ENCODE assay signal across 22 cellular contexts in genomic region chr13:38602261-38602660, GRCh38.
A peak's percentile ranks its signal among the peaks of the same experiment; 100 is the strongest.
DNase-seq lines count a peak whose midpoint lies in the region; ATAC-seq, FAIRE-seq and TF ChIP-seq lines count a peak whose summit lies in the region.
"Had no signal": no experiment of that assay in that cellular context is flagged by ENCODE, and none has a peak within 500 bp of the region (broad histone marks: within the 10 kb centered on the region; RNA-seq: fewer than 3 reads in every experiment).

No MANE protein-coding gene starts in this region.

- H3K27me3 ChIP-seq in RWPE2 (ENCODE audit: insufficient read depth, poor library complexity, severe bottlenecking) (no peaks in the 10 kb centered on the region), H1 (replicated peaks in 1 of 4; ENCODE audit: control insufficient read depth in 3 of 4, extremely low read depth in 1 of 4, insufficient read depth in 3 of 4, low read length in 3 of 4) (peaks cover 0 to 2% (median 0%) of the 10 kb centered on the region in 4 experiments; a peak in 1 of 7 replicates)
- H3K27me3 ChIP-seq: transverse colon had no signal

- H3K27ac Mint-ChIP-seq in nephron progenitor cell (peak overlapping the region; percentile 92), osteocyte (ENCODE audit: unreplicated experiment) (no peak overlapping the region)
- H3K27ac Mint-ChIP-seq: activated CD4-positive, alpha-beta memory T cell treated with anti-CD3 and anti-CD28 coated beads for 36 hours; CD4-positive, alpha-beta T cell; stimulated activated naive CD8-positive, alpha-beta T cell treated with anti-CD3 and anti-CD28 coated beads, Interleukin-15, amount 100 ng/mL, for 72 hours had no signal

- no peaks in the 10 kb centered on the region for H3K9me3 ChIP-seq in RWPE2 (ENCODE audit: severe bottlenecking)
- no peaks in the 10 kb centered on the region for H3K9me3 ChIP-seq in H1 (ENCODE audit: insufficient read depth in 2 of 2, low read depth in 1 of 2, low read length in 1 of 2)
- H3K9me3 ChIP-seq: transverse colon had no signal

- no peak overlapping the region for H3K27ac ChIP-seq in RWPE2 (ENCODE audit: poor library complexity, severe bottlenecking)
- H3K27ac ChIP-seq in H1 (ENCODE audit: low read depth, low read length) = no peak overlapping the region
- H3K27ac ChIP-seq: transverse colon had no signal

- 0 out of 2 replicates have a peak overlapping the region, but pooled peaks have one; percentile 14 for H2AFZ ChIP-seq in H1 (ENCODE audit: low read length)

- ATAC-seq in RWPE2 (ENCODE audit: low read depth) = peak; percentile 50; the same call in 2 of the 3 replicates
- ATAC-seq: left lobe of liver; stimulated activated naive CD8-positive, alpha-beta T cell treated with anti-CD3 and anti-CD28 coated beads, Interleukin-15, amount 100 ng/mL, for 72 hours had no signal

- H3K14ac ChIP-seq in H1 (ENCODE audit: insufficient read length) = no peak overlapping the region

- H3K23ac ChIP-seq in H1 (ENCODE audit: insufficient read length) = no peak overlapping the region

- H3K79me2 ChIP-seq in H1 (ENCODE audit: control insufficient read depth in 1 of 2, insufficient read depth in 2 of 2, low read length in 2 of 2) = no peaks in the 10 kb centered on the region

- peaks cover 3% of the 10 kb centered on the region for H3K27me3 Mint-ChIP-seq in nephron progenitor cell (ENCODE audit: low read depth, poor library complexity)
- H3K27me3 Mint-ChIP-seq in osteocyte (ENCODE audit: unreplicated experiment) = peaks cover 10% of the 10 kb centered on the region

- H3K4me3 Mint-ChIP-seq in nephron progenitor cell (no peak overlapping the region), osteocyte (ENCODE audit: unreplicated experiment) (no peak overlapping the region)
- H3K4me3 Mint-ChIP-seq: activated CD4-positive, alpha-beta memory T cell treated with anti-CD3 and anti-CD28 coated beads for 36 hours; CD4-positive, alpha-beta T cell; stimulated activated naive CD8-positive, alpha-beta T cell treated with anti-CD3 and anti-CD28 coated beads, Interleukin-15, amount 100 ng/mL, for 72 hours had no signal

- no peak overlapping the region for H3K56ac ChIP-seq in H1 (replicated peaks; ENCODE audit: insufficient read length, low read depth, low read length)

- no peak overlapping the region for H3K9ac ChIP-seq in H1 (replicated peaks in 1 of 4; ENCODE audit: extremely low read depth in 1 of 4, low read depth in 3 of 4, low read length in 3 of 4)

- no peak overlapping the region for H4K8ac ChIP-seq in H1 (ENCODE audit: extremely low read depth, insufficient read depth, low read length)

- H2BK120ac ChIP-seq in H1 (replicated peaks; ENCODE audit: low read depth, low read length) = no peak overlapping the region

- H2BK20ac ChIP-seq in H1 (ENCODE audit: low read length) = no peak overlapping the region

- H3K36me3 ChIP-seq in RWPE2 (ENCODE audit: low read depth) (no peaks in the 10 kb centered on the region), H1 (ENCODE audit: control insufficient read depth in 2 of 4, insufficient read depth in 4 of 4, low read length in 3 of 4) (no peaks in the 10 kb centered on the region)
- H3K36me3 ChIP-seq: transverse colon had no signal

- peak; percentile 21 for DNase-seq in HCEC 1CT
- no peak for DNase-seq in RWPE2 (ENCODE audit: low spot score)
- no peak for DNase-seq in H1 (ENCODE audit: low read depth in 1 of 2, low spot score in 2 of 2)
- no peak for DNase-seq in nephron progenitor cell
- no peak for DNase-seq in GM12891 (ENCODE audit: insufficient read length, low spot score)
- DNase-seq in activated effector memory CD4-positive, alpha-beta T cell treated with anti-CD3 and anti-CD28 coated beads, Interleukin-2, amount 50 U/mL, for 16 hours = no peak
- no peak for DNase-seq in osteocyte (ENCODE audit: extremely low spot score, unreplicated experiment)
- DNase-seq in retina = no peak
- DNase-seq: activated CD4-positive, alpha-beta memory T cell treated with anti-CD3 and anti-CD28 coated beads for 36 hours; activated naive CD4-positive, alpha-beta T cell treated with Interleukin-2 at 50 U/mL for 16 hours; amniotic stem cell; CD4-positive, alpha-beta T cell; DMS153; effector memory CD4-positive, alpha-beta T cell; H7; NCI-H2171; stimulated activated CD4-positive, alpha-beta T cell treated with anti-CD3 and anti-CD28 coated beads, Interleukin-4, amount 100 ng/mL, for 24 hours; stimulated activated naive CD8-positive, alpha-beta T cell treated with anti-CD3 and anti-CD28 coated beads, Interleukin-15, amount 100 ng/mL, for 72 hours; T-helper 1 cell; transverse colon had no signal

- no peak overlapping the region for H4K91ac ChIP-seq in H1 (replicated peaks; ENCODE audit: insufficient read length, low read length)

- H2BK15ac ChIP-seq in H1 (ENCODE audit: low read length) = no peak overlapping the region

- no peak for TF ChIP-seq EP300 in H1 (IDR thresholded peaks at IDR 0.05; ENCODE audit: borderline replicate concordance in 1 of 2, low read depth in 2 of 2, low read length in 2 of 2)

- CTCF ChIA-PET in H1 (lab: Charles Lee; ENCODE audit: partially characterized antibody) = interaction anchor here (1.8 kb wide), 1 partner anchor 96 kb away, joined by 3 read pairs; no protein-coding TSS in a partner anchor

- TF ChIP-seq POLR2A in H1 (IDR thresholded peaks at IDR 0.05; ENCODE audit: control extremely low read depth in 1 of 2, low read depth in 2 of 2, low read length in 2 of 2) (no peak), GM12891 (IDR thresholded peaks at IDR 0.05; ENCODE audit: low read depth, low read length) (no peak)

- no peak overlapping the region for H2BK5ac ChIP-seq in H1 (ENCODE audit: low read depth, low read length)

- H3K79me1 ChIP-seq in H1 (ENCODE audit: low read depth, low read length) = no peaks in the 10 kb centered on the region

- H3K9me3 Mint-ChIP-seq in nephron progenitor cell (no peaks in the 10 kb centered on the region), osteocyte (ENCODE audit: unreplicated experiment) (no peaks in the 10 kb centered on the region)
- H3K9me3 Mint-ChIP-seq: activated CD4-positive, alpha-beta memory T cell treated with anti-CD3 and anti-CD28 coated beads for 36 hours; CD4-positive, alpha-beta T cell had no signal

- H2BK12ac ChIP-seq in H1 (ENCODE audit: low read depth, low read length) = no peak overlapping the region

- 89% methylated on average over 6 of the region's 6 CpGs; no CpG with 5 or more reads in 1 of the 2 experiments for WGBS in H1 (ENCODE audit: extremely low coverage in 1 of 2, insufficient coverage in 1 of 2, insufficient read length in 1 of 2, insufficient replicate concordance in 2 of 2, low coverage in 1 of 2, low lambda C conversion rate in 2 of 2, missing lambda C conversion rate in 1 of 2), 2 experiments

- POLR2A ChIA-PET in H1 (lab: Charles Lee; ENCODE audit: partially characterized antibody) = no interaction called here

- H3K4ac ChIP-seq in H1 (replicated peaks; ENCODE audit: insufficient read length, low read depth, low read length) = no peak overlapping the region

- no peak overlapping the region for H3K18ac ChIP-seq in H1 (ENCODE audit: extremely low read depth, low read length)

- H3K23me2 ChIP-seq in H1 (ENCODE audit: low read depth, low read length) = no peaks in the 10 kb centered on the region

- TF ChIP-seq RAD21 in H1 (IDR thresholded peaks at IDR 0.05 in 1 of 2, conservative IDR thresholded peaks at IDR 0.05 in 1 of 2; ENCODE audit: low read depth in 2 of 2, low read length in 2 of 2) = no peak

- H3K4me1 Mint-ChIP-seq in nephron progenitor cell (no peaks in the 10 kb centered on the region), osteocyte (ENCODE audit: unreplicated experiment) (no peaks in the 10 kb centered on the region)
- H3K4me1 Mint-ChIP-seq: stimulated activated naive CD8-positive, alpha-beta T cell treated with anti-CD3 and anti-CD28 coated beads, Interleukin-15, amount 100 ng/mL, for 72 hours had no signal

- H2AK5ac ChIP-seq in H1 (ENCODE audit: low read depth, low read length) = no peak overlapping the region

- FAIRE-seq in H1 (lab: Jason Lieb, UNC) = no peak
- no peak for FAIRE-seq in GM12891 (lab: Jason Lieb, UNC)
- FAIRE-seq: GM12892 had no signal

- H3K4me2 ChIP-seq in H1 (ENCODE audit: insufficient read depth in 1 of 2, low read depth in 2 of 2, low read length in 2 of 2) = no peak overlapping the region

- H3K4me1 ChIP-seq in RWPE2 (ENCODE audit: insufficient read depth, poor library complexity, severe bottlenecking) (no peaks in the 10 kb centered on the region), H1 (replicated peaks in 1 of 4; ENCODE audit: control insufficient read depth in 3 of 4, insufficient read depth in 4 of 4, low read length in 3 of 4) (peaks cover 0 to 6% (median 3%) of the 10 kb centered on the region in 4 experiments; a peak in 2 of 7 replicates)
- H3K4me1 ChIP-seq: transverse colon had no signal

- H3K4me3 ChIP-seq in RWPE2 (ENCODE audit: severe bottlenecking) (no peak overlapping the region), H1 (ENCODE audit: extremely low read depth in 1 of 4, insufficient read depth in 2 of 4, low read depth in 3 of 4, low read length in 4 of 4) (no peak overlapping the region)
- H3K4me3 ChIP-seq: transverse colon had no signal

- H4K20me1 ChIP-seq in H1 (replicated peaks in 1 of 2; ENCODE audit: control insufficient read depth in 1 of 2, insufficient read depth in 2 of 2, low read length in 2 of 2) = no peaks in the 10 kb centered on the region

- H3K36me3 Mint-ChIP-seq in nephron progenitor cell (ENCODE audit: low read depth) = no peaks in the 10 kb centered on the region
- H3K36me3 Mint-ChIP-seq in osteocyte (ENCODE audit: unreplicated experiment) = no peaks in the 10 kb centered on the region
- H3K36me3 Mint-ChIP-seq: activated CD4-positive, alpha-beta memory T cell treated with anti-CD3 and anti-CD28 coated beads for 36 hours had no signal

- no peak overlapping the region for H4K5ac ChIP-seq in H1 (ENCODE audit: insufficient read length, low read depth, low read length)

- TF ChIP-seq CTCF in RWPE2 (IDR thresholded peaks at IDR 0.05; ENCODE audit: poor library complexity, severe bottlenecking) (no peak), H1 (IDR thresholded peaks at IDR 0.05; ENCODE audit: control extremely low read depth in 1 of 3, insufficient read depth in 1 of 3, low read depth in 1 of 3, low read length in 3 of 3) (no peak), nephron progenitor cell (IDR thresholded peaks at IDR 0.05) (no peak), osteocyte (IDR thresholded peaks at IDR 0.05) (no peak)

TF ChIP-seq in H1, 55 proteins besides CTCF, POLR2A, EP300 and RAD21 (continues in another document):
- no peak for TF ChIP-seq SIX5 (IDR thresholded peaks at IDR 0.05; ENCODE audit: low read depth, low read length)

TF ChIP-seq in GM12891, 5 proteins besides CTCF, POLR2A, EP300 and RAD21:
- TF ChIP-seq TAF1 (IDR thresholded peaks at IDR 0.05; ENCODE audit: low read depth, low read length) (no peak), PAX5 (IDR thresholded peaks at IDR 0.05; ENCODE audit: insufficient read depth, low read length, severe bottlenecking) (no peak), POU2F2 (IDR thresholded peaks at IDR 0.05; ENCODE audit: low read depth, low read length) (no peak), POLR2AphosphoS5 (IDR thresholded peaks at IDR 0.05; ENCODE audit: low read depth, low read length) (no peak), SPI1 (IDR thresholded peaks at IDR 0.05; ENCODE audit: low read depth, low read length) (no peak)
